24 cellular contexts compared by ENCODE assay signal in genomic region chr2:9086465-9086864, GRCh38.
DNase-seq lines count a peak whose midpoint lies in the region; FAIRE-seq and TF ChIP-seq lines count a peak whose summit lies in the region.
"Had no signal": no experiment of that assay in that cellular context is flagged by ENCODE, and none has a peak within 500 bp of the region (broad histone marks: within the 10 kb centered on the region; RNA-seq: fewer than 3 reads in every experiment).

No MANE protein-coding gene starts in this region.

- no peaks in the 10 kb centered on the region for H4K20me1 ChIP-seq in SK-N-SH (ENCODE audit: insufficient read depth)
- H4K20me1 ChIP-seq in fibroblast of lung (ENCODE audit: control insufficient read depth, extremely low read depth, insufficient read depth, low read length): no peaks in the 10 kb centered on the region
- H4K20me1 ChIP-seq in smooth muscle cell (ENCODE audit: low read depth): no peaks in the 10 kb centered on the region

- no peaks in the 10 kb centered on the region for H3K27me3 ChIP-seq in SK-N-SH (ENCODE audit: insufficient read depth)
- no peaks in the 10 kb centered on the region for H3K27me3 ChIP-seq in fibroblast of lung (ENCODE audit: control insufficient read depth, insufficient read depth, low read length)
- H3K27me3 ChIP-seq in smooth muscle cell (ENCODE audit: low read depth): no peaks in the 10 kb centered on the region
- H3K27me3 ChIP-seq: ascending aorta, colonic mucosa had no signal

- no peaks in the 10 kb centered on the region for H3K36me3 ChIP-seq in SK-N-SH (replicated peaks in 1 of 2; ENCODE audit: control insufficient read depth in 1 of 2, insufficient read depth in 2 of 2, low read length in 1 of 2)
- H3K36me3 ChIP-seq in fibroblast of lung (ENCODE audit: control insufficient read depth, insufficient read depth, low read length): no peaks in the 10 kb centered on the region
- H3K36me3 ChIP-seq in smooth muscle cell (ENCODE audit: low read depth): no peaks in the 10 kb centered on the region
- H3K36me3 ChIP-seq: ascending aorta, colonic mucosa had no signal

- H3K4me3 ChIP-seq in SK-N-SH (ENCODE audit: low read depth in 2 of 2, low read length in 1 of 2) (no peak overlapping the region; a peak in 1 of 4 replicates), fibroblast of lung (replicated peaks in 1 of 4; ENCODE audit: control extremely low read depth in 1 of 4, insufficient read depth in 1 of 4, low read depth in 3 of 4, low read length in 4 of 4) (no peak overlapping the region), smooth muscle cell (no peak overlapping the region)
- H3K4me3 ChIP-seq: ascending aorta, colonic mucosa, psoas muscle had no signal

- WGBS in SK-N-SH (ENCODE audit: low lambda C conversion rate): 89% methylated on average over 7 of the region's 7 CpGs
- 60% methylated on average over 7 of the region's 7 CpGs for WGBS in smooth muscle cell (ENCODE audit: low lambda C conversion rate)

- FAIRE-seq in H54 (lab: Jason Lieb, UNC): peak; percentile 6
- FAIRE-seq: keratinocyte had no signal

- POLR2A ChIA-PET in SK-N-SH (lab: Yijun Ruan, JAX): no interaction called here

- TF ChIP-seq CTCF in SK-N-SH (IDR thresholded peaks at IDR 0.05) (no peak), fibroblast of lung (conservative IDR thresholded peaks at IDR 0.05 in 1 of 2, IDR thresholded peaks at IDR 0.05 in 1 of 2; ENCODE audit: low read depth in 1 of 2, low read length in 2 of 2) (no peak), smooth muscle cell (IDR thresholded peaks at IDR 0.05; ENCODE audit: borderline replicate concordance, insufficient read depth, poor library complexity, severe bottlenecking) (no peak)

- CTCF ChIA-PET in SK-N-SH (lab: Yijun Ruan, JAX): interaction anchor here (1.2 to 1.7 kb wide), 2 partner anchors 9 to 11 kb away, joined by 4 to 5 read pairs; no protein-coding TSS in a partner anchor

- H3K27ac ChIP-seq in SK-N-SH (ENCODE audit: low read depth in 2 of 2, low read length in 1 of 2) (peak overlapping the region in 1 of 2 experiments; percentile 60; a peak in 2 of 4 replicates), fibroblast of lung (ENCODE audit: insufficient read depth, low read length) (no peak overlapping the region), smooth muscle cell (ENCODE audit: low read depth) (peak overlapping the region; percentile 35)
- H3K27ac ChIP-seq: ascending aorta, colonic mucosa, HL-60, psoas muscle had no signal

- DNase-seq in H54 (ENCODE audit: insufficient read length, low spot score) (no peak), SK-N-SH (no peak), fibroblast of lung (ENCODE audit: low read depth in 2 of 2) (no peak), smooth muscle cell (lab: John Stamatoyannopoulos, UW; ENCODE audit: unreplicated experiment) (no peak), NCI-H748 (lab: John Stamatoyannopoulos, UW; ENCODE audit: unreplicated experiment) (no peak), activated gamma-delta T cell (lab: John Stamatoyannopoulos, UW) (no peak), HT-29 (ENCODE audit: low spot score) (no peak)
- DNase-seq: activated CD4-positive, alpha-beta T cell treated with anti-CD3 and anti-CD28 coated beads, Interleukin-2, amount 10 ng/mL, durations not matched to agents 7 days and 5 days; activated naive CD8-positive, alpha-beta T cell treated with anti-CD3 and anti-CD28 coated beads for 36 hours; colonic mucosa; DMS79; effector CD8-positive, alpha-beta T cell; head of caudate nucleus; Karpas-422; left ventricle myocardium superior; naive B cell; NCI-H1417 treated with DMSO at 0.1 percent for 48 hours; NCI-H2081; NCI-H69; psoas muscle; Right ventricle myocardium superior had no signal

- H2AFZ ChIP-seq in SK-N-SH (ENCODE audit: low read depth): peak overlapping the region; percentile 88
- no peak overlapping the region for H2AFZ ChIP-seq in fibroblast of lung (ENCODE audit: low read length)
- H2AFZ ChIP-seq in smooth muscle cell (ENCODE audit: low read depth): no peak overlapping the region

- H3F3A ChIP-seq in SK-N-SH (replicated peaks; ENCODE audit: insufficient read depth): peaks cover 42% of the 10 kb centered on the region
- peaks cover 5% of the 10 kb centered on the region for H3F3A ChIP-seq in smooth muscle cell (ENCODE audit: low read depth)

- H3K9ac ChIP-seq in SK-N-SH (peak overlapping the region; percentile 21; the same call in 1 of the 2 replicates), fibroblast of lung (ENCODE audit: insufficient read depth, low read length) (no peak overlapping the region), smooth muscle cell (ENCODE audit: low read depth) (no peak overlapping the region)

- no peak for TF ChIP-seq EP300 in SK-N-SH (IDR thresholded peaks at IDR 0.05; ENCODE audit: borderline replicate concordance in 1 of 2, low read depth in 1 of 2, low read length in 1 of 2)

- no peak for TF ChIP-seq RAD21 in SK-N-SH (IDR thresholded peaks at IDR 0.05; ENCODE audit: low read length)

- H3K79me2 ChIP-seq in SK-N-SH (ENCODE audit: insufficient read depth): no peaks in the 10 kb centered on the region
- H3K79me2 ChIP-seq in fibroblast of lung (ENCODE audit: control insufficient read depth, insufficient read depth, low read length): no peaks in the 10 kb centered on the region
- H3K79me2 ChIP-seq in smooth muscle cell (ENCODE audit: low read depth): no peaks in the 10 kb centered on the region

- no peaks in the 10 kb centered on the region for H3K9me2 ChIP-seq in SK-N-SH

- H3K4me1 ChIP-seq in SK-N-SH (ENCODE audit: control insufficient read depth in 1 of 2, insufficient read depth in 2 of 2, low read depth in 1 of 2, low read length in 1 of 2): peaks cover 0 to 28% of the 10 kb centered on the region in 2 experiments; a peak in 1 of 4 replicates
- H3K4me1 ChIP-seq in fibroblast of lung (ENCODE audit: control insufficient read depth, extremely low read depth, insufficient read depth, low read length): peaks cover 2% of the 10 kb centered on the region
- H3K4me1 ChIP-seq in smooth muscle cell (ENCODE audit: low read depth): peaks cover 13% of the 10 kb centered on the region
- H3K4me1 ChIP-seq: ascending aorta, colonic mucosa, psoas muscle had no signal

- H3K9me3 ChIP-seq in SK-N-SH (peaks cover 3% of the 10 kb centered on the region; the same call in 1 of the 2 replicates), fibroblast of lung (ENCODE audit: control insufficient read depth, insufficient read depth, low read depth, low read length) (no peaks in the 10 kb centered on the region), smooth muscle cell (replicated peaks; ENCODE audit: low read depth) (no peaks in the 10 kb centered on the region)
- H3K9me3 ChIP-seq: ascending aorta, colonic mucosa, psoas muscle had no signal

- H3K4me2 ChIP-seq in SK-N-SH (peak overlapping the region; percentile 12), fibroblast of lung (ENCODE audit: extremely low read depth, insufficient read depth, low read length) (peak overlapping the region; percentile 51), smooth muscle cell (peak overlapping the region; percentile 58)

- no peak for TF ChIP-seq POLR2A in H54 (IDR thresholded peaks at IDR 0.05; ENCODE audit: low read depth, low read length)

TF ChIP-seq in SK-N-SH, 30 proteins besides CTCF, POLR2A, EP300 and RAD21 (continues in another document):
- TF ChIP-seq REST (IDR thresholded peaks at IDR 0.05; ENCODE audit: low read depth, low read length) (no peak), MXI1 (IDR thresholded peaks at IDR 0.05; ENCODE audit: low read depth, low read length) (no peak), RXRA (IDR thresholded peaks at IDR 0.05; ENCODE audit: borderline replicate concordance, low read depth) (no peak), FOXJ3 (CRISPR knock-in tag; IDR thresholded peaks at IDR 0.05) (no peak), GATA2 (CRISPR knock-in tag; IDR thresholded peaks at IDR 0.05) (no peak), FOSL2 (IDR thresholded peaks at IDR 0.05; ENCODE audit: borderline replicate concordance, low read depth) (no peak), SMC3 (IDR thresholded peaks at IDR 0.05; ENCODE audit: low read depth, low read length) (no peak), ELF1 (IDR thresholded peaks at IDR 0.05) (no peak), USF2 (IDR thresholded peaks at IDR 0.05; ENCODE audit: borderline replicate concordance, low read depth, low read length) (no peak), MAX (IDR thresholded peaks at IDR 0.05; ENCODE audit: low read depth) (no peak), TCF12 (IDR thresholded peaks at IDR 0.05) (no peak)
